ENCODE assay signal across 7 cellular contexts in the genomic region with DNA sequence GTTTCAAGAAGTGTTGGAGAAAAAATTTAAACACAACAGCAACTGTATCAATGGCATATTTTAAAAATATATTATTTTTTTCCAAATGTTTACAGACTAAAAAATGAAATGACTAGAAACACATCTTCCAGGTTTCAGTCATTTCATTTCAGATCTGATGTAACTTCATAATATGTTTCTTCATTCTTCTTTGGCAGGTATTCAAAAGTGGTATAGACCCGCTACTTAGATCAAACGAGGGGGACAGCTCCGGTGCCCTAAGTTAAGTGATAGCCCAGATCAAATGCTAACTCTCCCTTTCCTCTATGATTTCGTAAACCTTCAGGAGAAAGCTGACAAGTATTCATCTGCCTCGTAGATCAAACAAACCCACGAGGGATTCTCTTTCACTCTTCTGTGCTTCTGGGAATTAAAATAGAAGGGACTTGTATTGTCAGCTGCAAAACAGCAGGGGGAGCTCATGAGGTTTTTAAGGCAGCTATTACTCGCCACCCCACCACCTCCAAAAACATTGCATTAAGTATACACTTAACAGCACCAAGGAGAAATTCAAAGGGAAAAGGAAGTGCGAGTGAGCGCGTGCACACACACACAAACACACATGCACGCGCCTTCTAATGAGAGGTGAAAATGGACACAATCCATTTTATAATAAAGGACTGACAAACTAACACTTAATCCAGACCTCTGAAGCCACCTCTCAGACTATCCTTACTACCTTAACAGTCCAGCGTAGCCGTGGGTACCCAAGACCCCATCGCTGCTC. TPM values are rescaled to one million over a fixed set of nuclear protein-coding genes. Genes with fewer than 3 reads are reported as not detected.
DNase-seq lines count a peak whose midpoint lies in the region; ATAC-seq, FAIRE-seq and TF ChIP-seq lines count a peak whose summit lies in the region.

No MANE protein-coding gene starts in this region.

- peak; percentile 99 for ATAC-seq in left lobe of liver

- no peak overlapping the region for H3K4me3 ChIP-seq in HEK293 (ENCODE audit: low read depth, low read length)

- H3K36me3 ChIP-seq in HEK293 (ENCODE audit: control insufficient read depth in 2 of 2, insufficient read depth in 1 of 2, low read length in 2 of 2): no peaks in the 10 kb centered on the region

- FAIRE-seq in TTC549 (lab: Jason Lieb, UNC): peak; percentile 51

- no peaks in the 10 kb centered on the region for H3K9me3 ChIP-seq in HEK293 (ENCODE audit: control insufficient read depth, insufficient read depth, low read depth, low read length)

- TF ChIP-seq CTCF in GM10248 (IDR thresholded peaks at IDR 0.05; ENCODE audit: control extremely low read depth, extremely low read depth, low read depth, missing control alignments) (peak; percentile 70), HEK293 (tag by site-specific recombination; IDR thresholded peaks at IDR 0.05) (no peak)

- CTCF ChIA-PET in GM10248 (lab: Yijun Ruan, JAX) (interaction anchor here (0.7 to 6.6 kb wide), 34 partner anchors 9 to 998 kb away, joined by 3 to 73 read pairs (median 4); no protein-coding TSS in a partner anchor), HEK293 (lab: Yijun Ruan, JAX) (interaction anchor here (0.5 to 3.6 kb wide), 15 partner anchors 13 to 283 kb away, joined by 3 to 69 read pairs (median 4); no protein-coding TSS in a partner anchor)

- peak; percentile 76 for DNase-seq in GM10248 (ENCODE audit: extremely low spot score)
- peak; percentile 16 for DNase-seq in NCI-H146 treated with DMSO at 0.1 percent for 48 hours (lab: John Stamatoyannopoulos, UW; ENCODE audit: unreplicated experiment)
- peak in 34 of 61 donors; percentile 0 to 58 (median 16) for DNase-seq in caudate nucleus (lab: John Stamatoyannopoulos, UW)
- peak; percentile 56 for DNase-seq in left lobe of liver (ENCODE audit: low spot score)
- DNase-seq in stimulated activated CD8-positive, alpha-beta memory T cell treated with anti-CD3 and anti-CD28 coated beads, Interleukin-7, amount 100 ng/mL, for 4 hours (ENCODE audit: low read depth in 2 of 2): peak; percentile 2 to 21

- POLR2A ChIA-PET in GM10248 (lab: Yijun Ruan, JAX): no interaction called here
- POLR2A ChIA-PET in HEK293 (lab: Yijun Ruan, JAX): no interaction called here

- no peak overlapping the region for H3K27ac ChIP-seq in HEK293 (ENCODE audit: extremely low read depth, low read depth, low read length)
- no peak overlapping the region for H3K27ac ChIP-seq in caudate nucleus (ENCODE audit: low read depth, low read length)

- H3K4me1 ChIP-seq in HEK293 (ENCODE audit: control insufficient read depth, insufficient read depth, low read length): no peaks in the 10 kb centered on the region

TF ChIP-seq in HEK293, 187 proteins besides CTCF, POLR2A, EP300 and RAD21:
- 0 out of 2 replicates have a peak, but pooled peaks have one; percentile 11 for TF ChIP-seq TRIM28 (IDR thresholded peaks at IDR 0.05; ENCODE audit: borderline replicate concordance, low read length)
- peak; percentile 84 for TF ChIP-seq ZNF660 (tag by site-specific recombination; IDR thresholded peaks at IDR 0.05)
- peak; percentile 73 for TF ChIP-seq ZNF654 (tag by site-specific recombination; IDR thresholded peaks at IDR 0.05; ENCODE audit: low read depth)
- peak; percentile 27; the same call in 1 of the 2 replicates for TF ChIP-seq PRDM1 (tag by site-specific recombination; IDR thresholded peaks at IDR 0.05)
- TF ChIP-seq, protein P1, sequence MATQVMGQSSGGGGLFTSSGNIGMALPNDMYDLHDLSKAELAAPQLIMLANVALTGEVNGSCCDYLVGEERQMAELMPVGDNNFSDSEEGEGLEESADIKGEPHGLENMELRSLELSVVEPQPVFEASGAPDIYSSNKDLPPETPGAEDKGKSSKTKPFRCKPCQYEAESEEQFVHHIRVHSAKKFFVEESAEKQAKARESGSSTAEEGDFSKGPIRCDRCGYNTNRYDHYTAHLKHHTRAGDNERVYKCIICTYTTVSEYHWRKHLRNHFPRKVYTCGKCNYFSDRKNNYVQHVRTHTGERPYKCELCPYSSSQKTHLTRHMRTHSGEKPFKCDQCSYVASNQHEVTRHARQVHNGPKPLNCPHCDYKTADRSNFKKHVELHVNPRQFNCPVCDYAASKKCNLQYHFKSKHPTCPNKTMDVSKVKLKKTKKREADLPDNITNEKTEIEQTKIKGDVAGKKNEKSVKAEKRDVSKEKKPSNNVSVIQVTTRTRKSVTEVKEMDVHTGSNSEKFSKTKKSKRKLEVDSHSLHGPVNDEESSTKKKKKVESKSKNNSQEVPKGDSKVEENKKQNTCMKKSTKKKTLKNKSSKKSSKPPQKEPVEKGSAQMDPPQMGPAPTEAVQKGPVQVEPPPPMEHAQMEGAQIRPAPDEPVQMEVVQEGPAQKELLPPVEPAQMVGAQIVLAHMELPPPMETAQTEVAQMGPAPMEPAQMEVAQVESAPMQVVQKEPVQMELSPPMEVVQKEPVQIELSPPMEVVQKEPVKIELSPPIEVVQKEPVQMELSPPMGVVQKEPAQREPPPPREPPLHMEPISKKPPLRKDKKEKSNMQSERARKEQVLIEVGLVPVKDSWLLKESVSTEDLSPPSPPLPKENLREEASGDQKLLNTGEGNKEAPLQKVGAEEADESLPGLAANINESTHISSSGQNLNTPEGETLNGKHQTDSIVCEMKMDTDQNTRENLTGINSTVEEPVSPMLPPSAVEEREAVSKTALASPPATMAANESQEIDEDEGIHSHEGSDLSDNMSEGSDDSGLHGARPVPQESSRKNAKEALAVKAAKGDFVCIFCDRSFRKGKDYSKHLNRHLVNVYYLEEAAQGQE (tag by site-specific recombination; IDR thresholded peaks at IDR 0.05): peak; percentile 67; the same call in 1 of the 2 replicates
- TF ChIP-seq ZNF23 (tag by site-specific recombination; IDR thresholded peaks at IDR 0.05; ENCODE audit: borderline replicate concordance): no peak
- TF ChIP-seq ZNF366 (tag by site-specific recombination; conservative IDR thresholded peaks at IDR 0.05): peak; percentile 27; the same call in 1 of the 2 replicates
- TF ChIP-seq ZNF701 (tag by site-specific recombination; IDR thresholded peaks at IDR 0.05): no peak
- TF ChIP-seq, protein P2, sequence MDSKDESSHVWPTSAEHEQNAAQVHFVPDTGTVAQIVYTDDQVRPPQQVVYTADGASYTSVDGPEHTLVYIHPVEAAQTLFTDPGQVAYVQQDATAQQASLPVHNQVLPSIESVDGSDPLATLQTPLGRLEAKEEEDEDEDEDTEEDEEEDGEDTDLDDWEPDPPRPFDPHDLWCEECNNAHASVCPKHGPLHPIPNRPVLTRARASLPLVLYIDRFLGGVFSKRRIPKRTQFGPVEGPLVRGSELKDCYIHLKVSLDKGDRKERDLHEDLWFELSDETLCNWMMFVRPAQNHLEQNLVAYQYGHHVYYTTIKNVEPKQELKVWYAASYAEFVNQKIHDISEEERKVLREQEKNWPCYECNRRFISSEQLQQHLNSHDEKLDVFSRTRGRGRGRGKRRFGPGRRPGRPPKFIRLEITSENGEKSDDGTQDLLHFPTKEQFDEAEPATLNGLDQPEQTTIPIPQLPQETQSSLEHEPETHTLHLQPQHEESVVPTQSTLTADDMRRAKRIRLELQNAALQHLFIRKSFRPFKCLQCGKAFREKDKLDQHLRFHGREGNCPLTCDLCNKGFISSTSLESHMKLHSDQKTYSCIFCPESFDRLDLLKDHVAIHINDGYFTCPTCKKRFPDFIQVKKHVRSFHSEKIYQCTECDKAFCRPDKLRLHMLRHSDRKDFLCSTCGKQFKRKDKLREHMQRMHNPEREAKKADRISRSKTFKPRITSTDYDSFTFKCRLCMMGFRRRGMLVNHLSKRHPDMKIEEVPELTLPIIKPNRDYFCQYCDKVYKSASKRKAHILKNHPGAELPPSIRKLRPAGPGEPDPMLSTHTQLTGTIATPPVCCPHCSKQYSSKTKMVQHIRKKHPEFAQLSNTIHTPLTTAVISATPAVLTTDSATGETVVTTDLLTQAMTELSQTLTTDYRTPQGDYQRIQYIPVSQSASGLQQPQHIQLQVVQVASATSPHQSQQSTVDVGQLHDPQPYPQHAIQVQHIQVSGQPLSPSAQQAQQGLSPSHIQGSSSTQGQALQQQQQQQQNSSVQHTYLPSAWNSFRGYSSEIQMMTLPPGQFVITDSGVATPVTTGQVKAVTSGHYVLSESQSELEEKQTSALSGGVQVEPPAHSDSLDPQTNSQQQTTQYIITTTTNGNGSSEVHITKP (tag by site-specific recombination; IDR thresholded peaks at IDR 0.05): peak; percentile 53; the same call in 1 of the 2 replicates

RNA-seq across cellular contexts. Expression of a gene that starts 21.4 kb away (rescaled TPM):
- total RNA-seq in left lobe of liver: not detected

Comparison
In these comparisons a context has a peak if more than half of its experiments do, and no peak if none do; other contexts are left out.
1. DNase-seq: peak in every context shown above with its lines; median percentile 76 in GM10248; 56 in left lobe of liver; 16 in NCI-H146 treated with DMSO at 0.1 percent for 48 hours; 16 in caudate nucleus; 12 in stimulated activated CD8-positive, alpha-beta memory T cell treated with anti-CD3 and anti-CD28 coated beads, Interleukin-7, amount 100 ng/mL, for 4 hours.